8 cellular contexts compared by ENCODE assay signal in genomic region chr12:14664434-14665023, GRCh38. TPM values are rescaled to one million over a fixed set of nuclear protein-coding genes. Genes with fewer than 3 reads are reported as not detected.
DNase-seq lines count a peak whose midpoint lies in the region; ATAC-seq and TF ChIP-seq lines count a peak whose summit lies in the region.

No MANE protein-coding gene starts in this region.

- H3K27me3 Mint-ChIP-seq in activated T-cell treated with anti-CD3 and anti-CD28 coated beads, Interleukin-2, amount 50 U/mL, for 24 hours, result peaks cover 7% of the 10 kb centered on the region
- H3K27me3 Mint-ChIP-seq in chondrocyte (ENCODE audit: low read depth), result peaks cover 4% of the 10 kb centered on the region

- H3K4me1 Mint-ChIP-seq in activated T-cell treated with anti-CD3 and anti-CD28 coated beads, Interleukin-2, amount 50 U/mL, for 24 hours (ENCODE audit: low read depth), result peaks cover 7% of the 10 kb centered on the region
- no peaks in the 10 kb centered on the region for H3K4me1 Mint-ChIP-seq in chondrocyte (ENCODE audit: low read depth)

- no peak overlapping the region for H3K4me3 Mint-ChIP-seq in activated T-cell treated with anti-CD3 and anti-CD28 coated beads, Interleukin-2, amount 50 U/mL, for 24 hours
- no peak overlapping the region for H3K4me3 Mint-ChIP-seq in chondrocyte (ENCODE audit: unreplicated experiment)

- DNase-seq in activated T-cell treated with anti-CD3 and anti-CD28 coated beads for 1 hour (ENCODE audit: low read depth) (peak; percentile 12), Panc1 (ENCODE audit: low read depth, low spot score) (peak; percentile 12), chondrocyte (ENCODE audit: low spot score) (no peak), lung microvascular endothelial cell (ENCODE audit: low read depth in 2 of 2) (peak; percentile 53 to 76)
- DNase-seq in activated T-cell treated with anti-CD3 and anti-CD28 coated beads, Interleukin-2, amount 50 U/mL, for 24 hours, result no peak

- no peaks in the 10 kb centered on the region for H3K27me3 ChIP-seq in Panc1 (ENCODE audit: control insufficient read depth, insufficient read depth, low read length)

- no peak overlapping the region for H3K4me3 ChIP-seq in Panc1 (ENCODE audit: low read depth in 2 of 2, low read length in 2 of 2)

- ATAC-seq in Panc1, result no peak
- no peak for ATAC-seq in GM21528 (IDR thresholded peaks at IDR 0.05; ENCODE audit: low FRiP score, unreplicated experiment)
- no peak for ATAC-seq in GM18505 (IDR thresholded peaks at IDR 0.05; ENCODE audit: unreplicated experiment)

- in situ Hi-C loops in Panc1 (cut with HindIII; ENCODE audit: low pct_unique_long_range_greater_than_20kb, low sequenced_read_pairs), result no loop called here

- H3K9me3 ChIP-seq in Panc1 (ENCODE audit: control insufficient read depth, insufficient read depth, low read depth, low read length), result no peaks in the 10 kb centered on the region

- peak; percentile 90 for TF ChIP-seq RAD21 in Ishikawa (IDR thresholded peaks at IDR 0.05; ENCODE audit: low read depth)

- no peak for TF ChIP-seq EP300 in Ishikawa (IDR thresholded peaks at IDR 0.05; ENCODE audit: borderline replicate concordance)

- POLR2A ChIA-PET in Panc1 (lab: Charles Lee), result no interaction called here

- H3K9me3 Mint-ChIP-seq in activated T-cell treated with anti-CD3 and anti-CD28 coated beads, Interleukin-2, amount 50 U/mL, for 24 hours, result no peaks in the 10 kb centered on the region
- H3K9me3 Mint-ChIP-seq in chondrocyte (ENCODE audit: low read depth), result no peaks in the 10 kb centered on the region

- H3K27ac Mint-ChIP-seq in activated T-cell treated with anti-CD3 and anti-CD28 coated beads, Interleukin-2, amount 50 U/mL, for 24 hours, result no peak overlapping the region
- H3K27ac Mint-ChIP-seq in chondrocyte (ENCODE audit: unreplicated experiment), result no peak overlapping the region

- CTCF ChIA-PET in Panc1 (lab: Charles Lee), result interaction anchor here (0.6 kb wide), 1 partner anchor 35 kb away, joined by 4 read pairs; no protein-coding TSS in a partner anchor

- H3K27ac ChIP-seq in Panc1 (ENCODE audit: low read length), result no peak overlapping the region

- H3K4me1 ChIP-seq in Panc1 (ENCODE audit: control insufficient read depth, insufficient read depth, low read length), result no peaks in the 10 kb centered on the region

- TF ChIP-seq CTCF in Panc1 (IDR thresholded peaks at IDR 0.05) (peak; percentile 41; the same call in 1 of the 2 replicates), chondrocyte (IDR thresholded peaks at IDR 0.05) (peak; percentile 86)

- no peaks in the 10 kb centered on the region for H3K36me3 ChIP-seq in Panc1 (ENCODE audit: control insufficient read depth, insufficient read depth, low read length)

- TF ChIP-seq POLR2A in GM18505 (IDR thresholded peaks at IDR 0.05; ENCODE audit: borderline replicate concordance, extremely low read depth, insufficient read depth, insufficient read length), result no peak

- BruUV-seq in Panc1 (replicated peaks; lab: Mats Ljungman, UMichigan), result no TSS peak

- intact Hi-C loops in Panc1 (cut with micrococcal nuclease; ENCODE audit: unreplicated experiment), result loop anchor here (5.0 kb wide), 1 partner anchor 477 kb away; no protein-coding TSS in a partner anchor

- H3K36me3 Mint-ChIP-seq in activated T-cell treated with anti-CD3 and anti-CD28 coated beads, Interleukin-2, amount 50 U/mL, for 24 hours (ENCODE audit: low read depth), result no peaks in the 10 kb centered on the region
- no peaks in the 10 kb centered on the region for H3K36me3 Mint-ChIP-seq in chondrocyte (ENCODE audit: low read depth)

TF ChIP-seq in Ishikawa, 13 proteins besides CTCF, POLR2A, EP300 and RAD21:
- no peak for TF ChIP-seq FOXM1 (IDR thresholded peaks at IDR 0.05; ENCODE audit: borderline replicate concordance, low read depth)
- no peak for TF ChIP-seq YY1 (IDR thresholded peaks at IDR 0.05; ENCODE audit: low read depth)
- no peak for TF ChIP-seq TAF1 (IDR thresholded peaks at IDR 0.05; ENCODE audit: low read depth)
- no peak for TF ChIP-seq TEAD4 (IDR thresholded peaks at IDR 0.05)
- TF ChIP-seq ZBTB7A (IDR thresholded peaks at IDR 0.05; ENCODE audit: low read depth), result no peak
- no peak for TF ChIP-seq CEBPB (IDR thresholded peaks at IDR 0.05)
- no peak for TF ChIP-seq TCF12 (IDR thresholded peaks at IDR 0.05; ENCODE audit: low read depth)

RNA-seq across cellular contexts. Expression of gene GUCY2C, which starts 31.9 kb away (rescaled TPM):
- total RNA-seq in Panc1 (2021; ENCODE audit: unreplicated experiment) (0.13 TPM), chondrocyte (not detected in 3 replicates), lung microvascular endothelial cell (not detected in 2 replicates)
- polyA plus RNA-seq in Panc1 (2012; ENCODE audit: insufficient read length), result 0.25 TPM

Comparison
In these comparisons a context has a peak if more than half of its experiments do, and no peak if none do; other contexts are left out.
1. DNase-seq: peak in activated T-cell treated with anti-CD3 and anti-CD28 coated beads for 1 hour (single experiment), Panc1 (single experiment) and lung microvascular endothelial cell (2 of 2); none in activated T-cell treated with anti-CD3 and anti-CD28 coated beads, Interleukin-2, amount 50 U/mL, for 24 hours (single experiment) and chondrocyte (single experiment).